ENCODE assay signal across 15 cellular contexts in genomic region chr4:9132849-9133248, GRCh38. TPM values are rescaled to one million over a fixed set of nuclear protein-coding genes. Genes with fewer than 3 reads are reported as not detected.
"Had no signal": no experiment of that assay in that cellular context is flagged by ENCODE, and none has a peak within 500 bp of the region (broad histone marks: within the 10 kb centered on the region; RNA-seq: fewer than 3 reads in every experiment).

No MANE protein-coding gene starts in this region.

RNA-seq across cellular contexts. Expression of gene FAM90A26, which starts 37.4 kb away (rescaled TPM):
- total RNA-seq: activated B cell treated with CpG ODN at 0.5 μM for 24 hours; activated CD4-positive, alpha-beta memory T cell treated with anti-CD3 and anti-CD28 coated beads for 36 hours; activated CD4-positive, alpha-beta memory T cell treated with anti-CD3 and anti-CD28 coated beads, Interleukin-2, amount 10 ng/mL, durations not matched to agents 7 days and 5 days; activated CD4-positive, alpha-beta T cell treated with anti-CD3 and anti-CD28 coated beads for 36 hours; activated CD4-positive, alpha-beta T cell treated with anti-CD3 and anti-CD28 coated beads, Interleukin-2, amount 10 ng/mL, durations not matched to agents 24 days and 14 days; activated CD4-positive, alpha-beta T cell treated with anti-CD3 and anti-CD28 coated beads, Interleukin-2, amount 10 ng/mL, durations not matched to agents 7 days and 5 days; activated CD8-positive, alpha-beta memory T cell treated with anti-CD3 and anti-CD28 coated beads for 36 hours; activated CD8-positive, alpha-beta memory T cell treated with anti-CD3 and anti-CD28 coated beads, Interleukin-2, amount 10 ng/mL, durations not matched to agents 7 days and 5 days; activated CD8-positive, alpha-beta T cell treated with anti-CD3 and anti-CD28 coated beads for 36 hours; activated CD8-positive, alpha-beta T cell treated with anti-CD3 and anti-CD28 coated beads, Interleukin-2, amount 10 ng/mL, durations not matched to agents 7 days and 5 days; T-cell; T-helper 1 cell treated with Interleukin-12 subunit alpha and Interleukin-12 subunit beta and Interleukin-4 antibody, amounts not matched to agents 30 ng/mL and 1 ng/mL, for 36 hours; T-helper 17 cell; T-helper 2 cell treated with Interferon-gamma antibody and Interleukin-4, amounts not matched to agents 100 ng/mL and 5 ng/mL, for 36 hours; WTC11 had no signal
